In genomic region chr3:127208483-127209100, GRCh38 we compare ENCODE assay signal across 25 cellular contexts. TPM values are rescaled to one million over a fixed set of nuclear protein-coding genes. Genes with fewer than 3 reads are reported as not detected.
DNase-seq lines count a peak whose midpoint lies in the region; ATAC-seq and TF ChIP-seq lines count a peak whose summit lies in the region.
"Had no signal": no experiment of that assay in that cellular context is flagged by ENCODE, and none has a peak within 500 bp of the region (broad histone marks: within the 10 kb centered on the region; RNA-seq: fewer than 3 reads in every experiment).

No MANE protein-coding gene starts in this region.

- no peaks in the 10 kb centered on the region for H3K9me3 ChIP-seq in OCI-LY3 (ENCODE audit: insufficient read depth, low read length)
- H3K9me3 ChIP-seq in lung (ENCODE audit: control insufficient read depth in 2 of 2, insufficient read depth in 1 of 2, low read length in 1 of 2), result no peaks in the 10 kb centered on the region
- H3K9me3 ChIP-seq in stomach, result no peaks in the 10 kb centered on the region
- no peaks in the 10 kb centered on the region for H3K9me3 ChIP-seq in prostate gland
- H3K9me3 ChIP-seq in transverse colon, result no peaks in the 10 kb centered on the region
- H3K9me3 ChIP-seq: thoracic aorta had no signal

- no peak for TF ChIP-seq CTCF in OCI-LY3 (IDR thresholded peaks at IDR 0.05; ENCODE audit: low read depth, low read length)
- TF ChIP-seq CTCF in lung (IDR thresholded peaks at IDR 0.05; ENCODE audit: control extremely low read depth, extremely low read depth), result no peak
- TF ChIP-seq CTCF in stomach (IDR thresholded peaks at IDR 0.05), result no peak
- TF ChIP-seq CTCF in prostate gland (IDR thresholded peaks at IDR 0.05), result no peak
- TF ChIP-seq CTCF in transverse colon (IDR thresholded peaks at IDR 0.05), result no peak

- H3K4me1 Mint-ChIP-seq in activated naive CD8-positive, alpha-beta T cell treated with anti-CD3 and anti-CD28 coated beads, Interleukin-2, amount 50 U/mL, for 24 hours, result no peaks in the 10 kb centered on the region
- no peaks in the 10 kb centered on the region for H3K4me1 Mint-ChIP-seq in activated naive CD8-positive, alpha-beta T cell treated with anti-CD3 and anti-CD28 coated beads for 36 hours
- H3K4me1 Mint-ChIP-seq: activated naive CD4-positive, alpha-beta T cell treated with anti-CD3 and anti-CD28 coated beads, Interleukin-2, amount 10 ng/mL, durations not matched to agents 7 days and 5 days had no signal

- no peaks in the 10 kb centered on the region for H3K36me3 Mint-ChIP-seq in activated naive CD8-positive, alpha-beta T cell treated with anti-CD3 and anti-CD28 coated beads, Interleukin-2, amount 50 U/mL, for 24 hours (ENCODE audit: low read depth)
- no peaks in the 10 kb centered on the region for H3K36me3 Mint-ChIP-seq in activated naive CD8-positive, alpha-beta T cell treated with anti-CD3 and anti-CD28 coated beads for 36 hours
- H3K36me3 Mint-ChIP-seq: activated naive CD4-positive, alpha-beta T cell treated with anti-CD3 and anti-CD28 coated beads, Interleukin-2, amount 10 ng/mL, durations not matched to agents 7 days and 5 days; CD14-positive monocyte had no signal

- intact Hi-C loops in stomach (cut with DNase I; ENCODE audit: low total_unique reads) (no loop called here), prostate gland (cut with DNase I) (no loop called here), transverse colon (cut with DNase I; ENCODE audit: low total_unique reads) (no loop called here)

- TF ChIP-seq POLR2A in stomach (IDR thresholded peaks at IDR 0.05), result no peak
- no peak for TF ChIP-seq POLR2A in prostate gland (IDR thresholded peaks at IDR 0.05)
- TF ChIP-seq POLR2A in transverse colon (IDR thresholded peaks at IDR 0.05), result no peak

- H3K27me3 ChIP-seq in OCI-LY3 (ENCODE audit: low read depth, low read length) (no peaks in the 10 kb centered on the region), lung (ENCODE audit: control insufficient read depth, insufficient read depth) (no peaks in the 10 kb centered on the region), stomach (peaks cover 0 to 47% (median 0%) of the 10 kb centered on the region in 3 donors), prostate gland (replicated peaks; ENCODE audit: insufficient read depth) (no peaks in the 10 kb centered on the region), transverse colon (peaks cover 4% of the 10 kb centered on the region)

- DNase-seq in activated naive CD8-positive, alpha-beta T cell treated with anti-CD3 and anti-CD28 coated beads, Interleukin-2, amount 50 U/mL, for 24 hours, result no peak
- no peak for DNase-seq in activated naive CD8-positive, alpha-beta T cell treated with anti-CD3 and anti-CD28 coated beads for 36 hours
- peak; percentile 21 for DNase-seq in lung (ENCODE audit: low spot score)
- peak; percentile 24 for DNase-seq in stomach
- no peak for DNase-seq in prostate gland (ENCODE audit: low spot score)
- DNase-seq in transverse colon, result no peak
- DNase-seq: activated naive CD4-positive, alpha-beta T cell treated with anti-CD3 and anti-CD28 coated beads, Interleukin-2, amount 10 ng/mL, durations not matched to agents 7 days and 5 days; activated T-cell treated with anti-CD3 and anti-CD28 coated beads, Interleukin-2, amount 50 U/mL, for 72 hours; aorta; central memory CD4-positive, alpha-beta T cell; KG1; NCI-H1048; NCI-H2029; NCI-H446; nucleus accumbens; RPMI8226 had no signal

- in situ Hi-C loops in transverse colon (cut with MboI; ENCODE audit: low pct_ligation_motif_present in 1 of 4, low pct_unique_long_range_greater_than_20kb in 1 of 4, low sequenced_read_pairs in 3 of 4), result no loop called here

- peaks cover 76% of the 10 kb centered on the region for H3K4me1 ChIP-seq in OCI-LY3 (ENCODE audit: low read length)
- H3K4me1 ChIP-seq in lung (ENCODE audit: control insufficient read depth in 2 of 2, insufficient read depth in 2 of 2, low read length in 2 of 2), result peaks cover 0 to 6% of the 10 kb centered on the region in 2 donors
- H3K4me1 ChIP-seq in stomach, result no peaks in the 10 kb centered on the region
- H3K4me1 ChIP-seq in prostate gland (replicated peaks), result no peaks in the 10 kb centered on the region
- H3K4me1 ChIP-seq in transverse colon, result no peaks in the 10 kb centered on the region

- no peaks in the 10 kb centered on the region for H4K20me1 ChIP-seq in OCI-LY3 (ENCODE audit: insufficient read depth, low read length)

- no peaks in the 10 kb centered on the region for H3K9me3 Mint-ChIP-seq in activated naive CD8-positive, alpha-beta T cell treated with anti-CD3 and anti-CD28 coated beads, Interleukin-2, amount 50 U/mL, for 24 hours
- no peaks in the 10 kb centered on the region for H3K9me3 Mint-ChIP-seq in activated naive CD8-positive, alpha-beta T cell treated with anti-CD3 and anti-CD28 coated beads for 36 hours
- H3K9me3 Mint-ChIP-seq: activated naive CD4-positive, alpha-beta T cell treated with anti-CD3 and anti-CD28 coated beads, Interleukin-2, amount 10 ng/mL, durations not matched to agents 7 days and 5 days; activated T-cell treated with anti-CD3 and anti-CD28 coated beads, Interleukin-2, amount 50 U/mL, for 72 hours had no signal

- H3K27ac Mint-ChIP-seq in activated naive CD8-positive, alpha-beta T cell treated with anti-CD3 and anti-CD28 coated beads, Interleukin-2, amount 50 U/mL, for 24 hours, result no peak overlapping the region
- H3K27ac Mint-ChIP-seq in activated naive CD8-positive, alpha-beta T cell treated with anti-CD3 and anti-CD28 coated beads for 36 hours, result no peak overlapping the region
- H3K27ac Mint-ChIP-seq: activated naive CD4-positive, alpha-beta T cell treated with anti-CD3 and anti-CD28 coated beads, Interleukin-2, amount 10 ng/mL, durations not matched to agents 7 days and 5 days; activated T-cell treated with anti-CD3 and anti-CD28 coated beads, Interleukin-2, amount 50 U/mL, for 72 hours; CD14-positive monocyte had no signal

- peak overlapping the region; percentile 27; the same call in 1 of the 2 replicates for H3K9ac ChIP-seq in OCI-LY3 (ENCODE audit: low read length)

- peaks cover 2% of the 10 kb centered on the region for H3K27me3 Mint-ChIP-seq in activated naive CD8-positive, alpha-beta T cell treated with anti-CD3 and anti-CD28 coated beads, Interleukin-2, amount 50 U/mL, for 24 hours
- H3K27me3 Mint-ChIP-seq in activated naive CD8-positive, alpha-beta T cell treated with anti-CD3 and anti-CD28 coated beads for 36 hours, result peaks cover 7% of the 10 kb centered on the region

- no peaks in the 10 kb centered on the region for H3K79me2 ChIP-seq in OCI-LY3 (ENCODE audit: low read length)

- TF ChIP-seq EP300 in stomach (IDR thresholded peaks at IDR 0.05), result no peak
- TF ChIP-seq EP300 in transverse colon (IDR thresholded peaks at IDR 0.05; ENCODE audit: low read depth), result no peak

- no peaks in the 10 kb centered on the region for H3K36me3 ChIP-seq in OCI-LY3 (replicated peaks; ENCODE audit: low read depth, low read length)
- no peaks in the 10 kb centered on the region for H3K36me3 ChIP-seq in lung (ENCODE audit: control insufficient read depth in 2 of 2, insufficient read depth in 2 of 2, low read length in 2 of 2)
- H3K36me3 ChIP-seq in stomach, result no peaks in the 10 kb centered on the region
- H3K36me3 ChIP-seq in prostate gland, result no peaks in the 10 kb centered on the region
- H3K36me3 ChIP-seq in transverse colon, result no peaks in the 10 kb centered on the region
- H3K36me3 ChIP-seq: thoracic aorta had no signal

- peak overlapping the region; percentile 71 for H3K4me2 ChIP-seq in OCI-LY3 (ENCODE audit: low read length)

- H3K4me3 Mint-ChIP-seq in activated naive CD8-positive, alpha-beta T cell treated with anti-CD3 and anti-CD28 coated beads, Interleukin-2, amount 50 U/mL, for 24 hours, result no peak overlapping the region
- H3K4me3 Mint-ChIP-seq in activated naive CD8-positive, alpha-beta T cell treated with anti-CD3 and anti-CD28 coated beads for 36 hours, result no peak overlapping the region
- H3K4me3 Mint-ChIP-seq: activated naive CD4-positive, alpha-beta T cell treated with anti-CD3 and anti-CD28 coated beads, Interleukin-2, amount 10 ng/mL, durations not matched to agents 7 days and 5 days; activated T-cell treated with anti-CD3 and anti-CD28 coated beads, Interleukin-2, amount 50 U/mL, for 72 hours; CD14-positive monocyte had no signal

- peak overlapping the region; percentile 42; the same call in 1 of the 2 replicates for H2AFZ ChIP-seq in OCI-LY3 (ENCODE audit: low read depth, low read length)

- ATAC-seq in activated naive CD8-positive, alpha-beta T cell treated with anti-CD3 and anti-CD28 coated beads, Interleukin-2, amount 50 U/mL, for 24 hours, result peak; percentile 41
- no peak for ATAC-seq in lung (ENCODE audit: insufficient read depth, low FRiP score)
- no peak for ATAC-seq in HG03280 (IDR thresholded peaks at IDR 0.05; ENCODE audit: unreplicated experiment)
- ATAC-seq: activated CD4-positive, CD25-positive, alpha-beta regulatory T cell treated with anti-CD3 and anti-CD28 coated beads, Interleukin-2, amount 50 U/mL, for 24 hours; activated T-cell treated with anti-CD3 and anti-CD28 coated beads, Interleukin-2, amount 50 U/mL, for 72 hours; left colon had no signal

- H3K27ac ChIP-seq in OCI-LY3 (ENCODE audit: low read length) (peak overlapping the region; percentile 63), lung (ENCODE audit: low read depth in 1 of 2, low read length in 1 of 2) (no peak overlapping the region), stomach (no peak overlapping the region), prostate gland (no peak overlapping the region), transverse colon (no peak overlapping the region)
- H3K27ac ChIP-seq: epithelial cell of prostate, thoracic aorta had no signal

- H3K4me3 ChIP-seq in OCI-LY3 (ENCODE audit: low read length), result no peak overlapping the region
- H3K4me3 ChIP-seq in lung, result no peak overlapping the region
- no peak overlapping the region for H3K4me3 ChIP-seq in stomach
- no peak overlapping the region for H3K4me3 ChIP-seq in prostate gland
- no peak overlapping the region for H3K4me3 ChIP-seq in transverse colon
- H3K4me3 ChIP-seq: thoracic aorta had no signal

- 81 to 83% methylated on average over 14 of the region's 14 CpGs for WGBS in lung, 2 donors
- WGBS in stomach, 5 donors, result 72 to 87% (median 77%) methylated on average over 13 to 14 of the region's 14 CpGs
- 83% methylated on average over 13 of the region's 14 CpGs for WGBS in prostate gland
- 78% methylated on average over 14 of the region's 14 CpGs; no CpG with 5 or more reads in 1 of the 2 donors for WGBS in transverse colon (ENCODE audit: low coverage in 1 of 2), 2 donors

RNA-seq across cellular contexts. Expression of gene PRR23E, which starts 15.7 kb away (rescaled TPM):
- not detected for total RNA-seq in activated naive CD8-positive, alpha-beta T cell treated with anti-CD3 and anti-CD28 coated beads for 36 hours
- not detected for total RNA-seq in lung
- not detected for polyA plus RNA-seq in lung
- total RNA-seq in stomach, result not detected
- polyA plus RNA-seq in stomach, result not detected
- not detected for total RNA-seq in prostate gland
- total RNA-seq in transverse colon, result not detected
- total RNA-seq: activated CD8-positive, alpha-beta memory T cell treated with anti-CD3 and anti-CD28 coated beads for 36 hours; activated T-cell treated with anti-CD3 and anti-CD28 coated beads, Interleukin-2, amount 50 U/mL, for 72 hours; aorta; frontal cortex; left colon; thoracic aorta had no signal
- polyA plus RNA-seq: aorta, CD14-positive monocyte had no signal

Comparison
In these comparisons a context has a peak if more than half of its experiments do, and no peak if none do; other contexts are left out.
1. DNase-seq: peak in lung (single experiment) and stomach (single experiment); none in activated naive CD8-positive, alpha-beta T cell treated with anti-CD3 and anti-CD28 coated beads, Interleukin-2, amount 50 U/mL, for 24 hours (single experiment), activated naive CD8-positive, alpha-beta T cell treated with anti-CD3 and anti-CD28 coated beads for 36 hours (single experiment), prostate gland (single experiment) and transverse colon (single experiment).